Comparison of ENCODE assay signal across 13 cellular contexts in genomic region chr15:67193223-67194009, GRCh38.
DNase-seq lines count a peak whose midpoint lies in the region; ATAC-seq, FAIRE-seq and TF ChIP-seq lines count a peak whose summit lies in the region.
"Had no signal": no experiment of that assay in that cellular context is flagged by ENCODE, and none has a peak within 500 bp of the region (broad histone marks: within the 10 kb centered on the region; RNA-seq: fewer than 3 reads in every experiment).

No MANE protein-coding gene starts in this region.

- no peak overlapping the region for H3K4me3 ChIP-seq in breast epithelium
- no peak overlapping the region for H3K4me3 ChIP-seq in mammary epithelial cell (replicated peaks in 1 of 3; ENCODE audit: insufficient read depth in 1 of 3, low read depth in 2 of 3, low read length in 3 of 3)
- no peak overlapping the region for H3K4me3 ChIP-seq in vagina
- H3K4me3 ChIP-seq: lung, right lobe of liver had no signal

- peaks cover 18 to 26% of the 10 kb centered on the region in 2 donors for H3K4me1 Mint-ChIP-seq in effector memory CD8-positive, alpha-beta T cell (ENCODE audit: low read depth in 2 of 2)
- peaks cover 0 to 7% (median 3%) of the 10 kb centered on the region in 4 donors for H3K4me1 Mint-ChIP-seq in naive thymus-derived CD8-positive, alpha-beta T cell

- DNase-seq in breast epithelium (ENCODE audit: low spot score in 2 of 2) (no peak), mammary epithelial cell (no peak), vagina (ENCODE audit: extremely low spot score in 2 of 2) (no peak), RCC 7860 (ENCODE audit: low spot score) (no peak), NCI-H2171 (lab: John Stamatoyannopoulos, UW) (no peak)
- DNase-seq in effector memory CD8-positive, alpha-beta T cell: no peak
- DNase-seq in naive thymus-derived CD8-positive, alpha-beta T cell: no peak
- DNase-seq: NCI-H187 treated with DMSO at 0.1 percent for 48 hours, right lobe of liver, T-helper 9 cell had no signal

- H3K36me3 Mint-ChIP-seq in effector memory CD8-positive, alpha-beta T cell (ENCODE audit: insufficient read depth): peaks cover 48% of the 10 kb centered on the region
- peaks cover 0 to 31% (median 1%) of the 10 kb centered on the region in 3 donors for H3K36me3 Mint-ChIP-seq in naive thymus-derived CD8-positive, alpha-beta T cell

- no peaks in the 10 kb centered on the region for H3K9me3 Mint-ChIP-seq in effector memory CD8-positive, alpha-beta T cell
- H3K9me3 Mint-ChIP-seq in naive thymus-derived CD8-positive, alpha-beta T cell: no peaks in the 10 kb centered on the region

- no peak for TF ChIP-seq POLR2A in breast epithelium (IDR thresholded peaks at IDR 0.05)
- TF ChIP-seq POLR2A in vagina (IDR thresholded peaks at IDR 0.05): no peak

- no peak overlapping the region for H2AFZ ChIP-seq in mammary epithelial cell (ENCODE audit: low read depth, low read length)

- in situ Hi-C loops in mammary epithelial cell (cut with MboI; ENCODE audit: low sequenced_read_pairs in 2 of 2): no loop called here

- ATAC-seq in effector memory CD8-positive, alpha-beta T cell (replicated peaks): no peak
- no peak for ATAC-seq in naive thymus-derived CD8-positive, alpha-beta T cell
- ATAC-seq in GM21717 (IDR thresholded peaks at IDR 0.05; ENCODE audit: unreplicated experiment): no peak
- ATAC-seq: right lobe of liver had no signal

- H3K79me2 ChIP-seq in mammary epithelial cell (ENCODE audit: insufficient read depth, low read length): no peaks in the 10 kb centered on the region

- no peak for FAIRE-seq in RCC 7860 (lab: Jason Lieb, UNC)
- FAIRE-seq: frontal cortex had no signal

- H3K27me3 ChIP-seq in breast epithelium (no peaks in the 10 kb centered on the region), mammary epithelial cell (ENCODE audit: insufficient read depth, low read length) (no peaks in the 10 kb centered on the region), vagina (no peaks in the 10 kb centered on the region)
- H3K27me3 ChIP-seq: right lobe of liver had no signal

- intact Hi-C loops in breast epithelium (cut with DNase I; ENCODE audit: low total_unique reads): no loop called here
- intact Hi-C loops in mammary epithelial cell (cut with micrococcal nuclease): loop anchor here (5.0 kb wide), 1 partner anchor 109 kb away; no protein-coding TSS in a partner anchor
- intact Hi-C loops in vagina (cut with DNase I): no loop called here

- H3K36me3 ChIP-seq in breast epithelium (no peaks in the 10 kb centered on the region), mammary epithelial cell (ENCODE audit: insufficient read depth, low read length) (peaks cover 23% of the 10 kb centered on the region), vagina (peaks cover 0 to 31% of the 10 kb centered on the region in 2 donors)

- POLR2A ChIA-PET in naive thymus-derived CD8-positive, alpha-beta T cell (lab: Charles Lee): no interaction called here

- H3K9ac ChIP-seq in mammary epithelial cell (ENCODE audit: insufficient read depth, low read length): no peak overlapping the region

- H3K4me1 ChIP-seq in breast epithelium (no peaks in the 10 kb centered on the region), mammary epithelial cell (ENCODE audit: insufficient read depth, low read length) (no peaks in the 10 kb centered on the region), vagina (peaks cover 67% of the 10 kb centered on the region)
- H3K4me1 ChIP-seq: right lobe of liver had no signal

- peak overlapping the region; percentile 40 to 70 for H3K27ac ChIP-seq in breast epithelium
- no peak overlapping the region for H3K27ac ChIP-seq in mammary epithelial cell (ENCODE audit: insufficient read depth, low read depth, low read length)
- H3K27ac ChIP-seq in vagina: peak overlapping the region; percentile 66
- H3K27ac ChIP-seq: right lobe of liver had no signal

- dilution Hi-C loops in mammary epithelial cell (cut with HindIII; ENCODE audit: low sequenced_read_pairs): no loop called here

- CTCF ChIA-PET in mammary epithelial cell (lab: Charles Lee; ENCODE audit: low non-redundant PET): no interaction called here

- no peak overlapping the region for H3K4me2 ChIP-seq in mammary epithelial cell (ENCODE audit: insufficient read depth, low read depth, low read length)

- no peaks in the 10 kb centered on the region for H3K9me3 ChIP-seq in breast epithelium
- no peaks in the 10 kb centered on the region for H3K9me3 ChIP-seq in mammary epithelial cell (replicated peaks; ENCODE audit: insufficient read depth, low read length)
- no peaks in the 10 kb centered on the region for H3K9me3 ChIP-seq in vagina
- H3K9me3 ChIP-seq: right lobe of liver had no signal

- H3K27ac Mint-ChIP-seq in effector memory CD8-positive, alpha-beta T cell: peak overlapping the region; percentile 39 to 54
- peak overlapping the region in 6 of 10 donors; percentile 22 to 80 (median 39) for H3K27ac Mint-ChIP-seq in naive thymus-derived CD8-positive, alpha-beta T cell

- H3K4me3 Mint-ChIP-seq in effector memory CD8-positive, alpha-beta T cell: no peak overlapping the region
- no peak overlapping the region for H3K4me3 Mint-ChIP-seq in naive thymus-derived CD8-positive, alpha-beta T cell

- WGBS in mammary epithelial cell (ENCODE audit: low coverage, missing lambda C conversion rate): 76% methylated on average over 11 of the region's 13 CpGs

- no peak for TF ChIP-seq CTCF in breast epithelium (IDR thresholded peaks at IDR 0.05)
- no peak for TF ChIP-seq CTCF in mammary epithelial cell (conservative IDR thresholded peaks at IDR 0.05 in 1 of 2, IDR thresholded peaks at IDR 0.05 in 1 of 2; ENCODE audit: extremely low read depth in 1 of 2, insufficient read depth in 1 of 2, low read depth in 1 of 2, low read length in 2 of 2)
- TF ChIP-seq CTCF in vagina (IDR thresholded peaks at IDR 0.05): no peak

- no peaks in the 10 kb centered on the region for H4K20me1 ChIP-seq in mammary epithelial cell (ENCODE audit: insufficient read depth, low read length)

- no peaks in the 10 kb centered on the region for H3K27me3 Mint-ChIP-seq in effector memory CD8-positive, alpha-beta T cell
- H3K27me3 Mint-ChIP-seq in naive thymus-derived CD8-positive, alpha-beta T cell: no peaks in the 10 kb centered on the region

- BruUV-seq in mammary epithelial cell (replicated peaks; lab: Mats Ljungman, UMichigan): no TSS peak
